13 cellular contexts compared by ENCODE assay signal in genomic region chr19:6236310-6237291, GRCh38. TPM values are rescaled to one million over a fixed set of nuclear protein-coding genes. Genes with fewer than 3 reads are reported as not detected.
A peak's percentile ranks its signal among the peaks of the same experiment; 100 is the strongest.
DNase-seq lines count a peak whose midpoint lies in the region; ATAC-seq and TF ChIP-seq lines count a peak whose summit lies in the region.
"Had no signal": no experiment of that assay in that cellular context is flagged by ENCODE, and none has a peak within 500 bp of the region (broad histone marks: within the 10 kb centered on the region; RNA-seq: fewer than 3 reads in every experiment).

No MANE protein-coding gene starts in this region.

- H3K9me3 Mint-ChIP-seq in CD14-positive monocyte, result no peaks in the 10 kb centered on the region
- H3K9me3 Mint-ChIP-seq: activated T-cell treated with anti-CD3 and anti-CD28 coated beads, Interleukin-2, amount 50 U/mL, for 4 hours; naive thymus-derived CD8-positive, alpha-beta T cell had no signal

- H3K9me3 ChIP-seq in parathyroid adenoma (ENCODE audit: control insufficient read depth, low read length), result no peaks in the 10 kb centered on the region
- H3K9me3 ChIP-seq: ascending aorta had no signal

- H3K27ac ChIP-seq in parathyroid adenoma, result peak overlapping the region; percentile 70
- H3K27ac ChIP-seq: ascending aorta had no signal

- ATAC-seq in esophagus mucosa (peak; percentile 79), HG03460 (IDR thresholded peaks at IDR 0.05; ENCODE audit: unreplicated experiment) (no peak), GM21447 (IDR thresholded peaks at IDR 0.05; ENCODE audit: unreplicated experiment) (no peak)
- ATAC-seq: activated T-cell treated with anti-CD3 and anti-CD28 coated beads, Interleukin-2, amount 50 U/mL, for 4 hours; naive thymus-derived CD8-positive, alpha-beta T cell had no signal

- H3K4me3 ChIP-seq in parathyroid adenoma (ENCODE audit: low read depth, low read length), result peak overlapping the region; percentile 8
- H3K4me3 ChIP-seq: ascending aorta, smooth muscle cell had no signal

- peaks cover 0 to 2% (median 0%) of the 10 kb centered on the region in 3 donors for H3K27me3 Mint-ChIP-seq in CD14-positive monocyte (ENCODE audit: low read depth in 3 of 3)
- H3K27me3 Mint-ChIP-seq: naive thymus-derived CD8-positive, alpha-beta T cell had no signal

- H3K27me3 ChIP-seq in parathyroid adenoma (ENCODE audit: control insufficient read depth, insufficient read depth, low read length), result no peaks in the 10 kb centered on the region
- H3K27me3 ChIP-seq: ascending aorta had no signal

- peaks cover 54% of the 10 kb centered on the region for H3K4me1 ChIP-seq in parathyroid adenoma

- H3K4me2 ChIP-seq in parathyroid adenoma (ENCODE audit: low read length), result peak overlapping the region; percentile 41
- H3K4me2 ChIP-seq: smooth muscle cell had no signal

- H3K36me3 ChIP-seq in parathyroid adenoma (ENCODE audit: control insufficient read depth, insufficient read depth, low read length), result no peaks in the 10 kb centered on the region
- H3K36me3 ChIP-seq: ascending aorta had no signal

- peaks cover 52% of the 10 kb centered on the region for H3K4me1 Mint-ChIP-seq in CD14-positive monocyte

- H2AFZ ChIP-seq in parathyroid adenoma, result no peak overlapping the region

- peaks cover 83% of the 10 kb centered on the region for H3K79me2 ChIP-seq in parathyroid adenoma

- intact Hi-C loops in CD14-positive monocyte (cut with micrococcal nuclease), result no loop called here

- H3K9ac ChIP-seq in parathyroid adenoma, result no peak overlapping the region

- peak overlapping the region in 4 of 7 donors; percentile 46 to 82 (median 72) for H3K27ac Mint-ChIP-seq in CD14-positive monocyte

- DNase-seq in CD14-positive monocyte (ENCODE audit: low spot score) (no peak), NCI-H2196 treated with DMSO at 0.1 percent for 48 hours (lab: John Stamatoyannopoulos, UW; ENCODE audit: unreplicated experiment) (peak; percentile 47), putamen (ENCODE audit: low spot score) (no peak), NCI-H2029 treated with DMSO at 0.1 percent for 48 hours (lab: John Stamatoyannopoulos, UW) (no peak)
- DNase-seq: activated T-cell treated with anti-CD3 and anti-CD28 coated beads, Interleukin-2, amount 50 U/mL, for 4 hours; NCI-H510A treated with DMSO at 0.1 percent for 48 hours had no signal

- peaks cover 12 to 28% of the 10 kb centered on the region in 2 donors for H3K36me3 Mint-ChIP-seq in CD14-positive monocyte

- no peak for TF ChIP-seq CTCF in CD14-positive monocyte (IDR thresholded peaks at IDR 0.05)
- TF ChIP-seq CTCF in parathyroid adenoma (IDR thresholded peaks at IDR 0.05), result peak; percentile 19

- no peak overlapping the region for H3K4me3 Mint-ChIP-seq in CD14-positive monocyte
- H3K4me3 Mint-ChIP-seq: activated T-cell treated with anti-CD3 and anti-CD28 coated beads, Interleukin-2, amount 50 U/mL, for 4 hours had no signal

RNA-seq across cellular contexts. Expression of gene MLLT1, which starts 43.2 kb away (rescaled TPM):
- under 1 TPM; 0.65 to 0.99 TPM for polyA plus RNA-seq in CD14-positive monocyte
- total RNA-seq in esophagus mucosa, result 27.5 TPM
